9 cellular contexts compared by ENCODE assay signal in genomic region chr12:48197549-48197966, GRCh38. TPM values are rescaled to one million over a fixed set of nuclear protein-coding genes. Genes with fewer than 3 reads are reported as not detected.
DNase-seq lines count a peak whose midpoint lies in the region; ATAC-seq and TF ChIP-seq lines count a peak whose summit lies in the region.
"Had no signal": no experiment of that assay in that cellular context is flagged by ENCODE, and none has a peak within 500 bp of the region (broad histone marks: within the 10 kb centered on the region; RNA-seq: fewer than 3 reads in every experiment).

No MANE protein-coding gene starts in this region.

- H3K36me3 Mint-ChIP-seq in activated B cell treated with CpG ODN at 0.5 μM for 24 hours (ENCODE audit: low read depth) = peaks cover 6% of the 10 kb centered on the region

- no peaks in the 10 kb centered on the region for H4K20me1 ChIP-seq in osteoblast (ENCODE audit: insufficient read depth, low read length)

- H3K4me2 ChIP-seq in osteoblast (ENCODE audit: insufficient read depth, low read length) = peak overlapping the region; percentile 95

- H3K27ac Mint-ChIP-seq in activated B cell treated with CpG ODN at 0.5 μM for 24 hours = peak overlapping the region; percentile 99

- peaks cover 26% of the 10 kb centered on the region for H3K4me1 ChIP-seq in osteoblast (ENCODE audit: insufficient read depth, low read length)

- H3K27ac ChIP-seq in osteoblast (ENCODE audit: low read depth, low read length) = peak overlapping the region; percentile 42

- CTCF ChIA-PET in activated B cell treated with CpG ODN at 0.5 μM for 24 hours (lab: Charles Lee) = interaction anchor here (0.6 to 2.3 kb wide), 6 partner anchors 9 to 965 kb away, joined by 3 to 21 read pairs (median 6); partner anchors contain the start of genes ASB8 and CCDC184

- H3K9me3 Mint-ChIP-seq in activated B cell treated with CpG ODN at 0.5 μM for 24 hours = no peaks in the 10 kb centered on the region

- peaks cover 12% of the 10 kb centered on the region for H3K27me3 ChIP-seq in osteoblast (ENCODE audit: insufficient read depth, low read length)

- H3K4me3 ChIP-seq in osteoblast (ENCODE audit: insufficient read depth, low read length) = peak overlapping the region; percentile 95

- H3K4me3 Mint-ChIP-seq in activated B cell treated with CpG ODN at 0.5 μM for 24 hours = peak overlapping the region; percentile 96

- H3K4me1 Mint-ChIP-seq in activated B cell treated with CpG ODN at 0.5 μM for 24 hours = peaks cover 26% of the 10 kb centered on the region

- TF ChIP-seq CTCF in LNCAP (IDR thresholded peaks at IDR 0.05) = peak; percentile 39; the same call in 1 of the 2 replicates
- no peak for TF ChIP-seq CTCF in activated B cell treated with CpG ODN at 0.5 μM for 24 hours (IDR thresholded peaks at IDR 0.05)
- peak; percentile 58 for TF ChIP-seq CTCF in osteoblast (IDR thresholded peaks at IDR 0.05; ENCODE audit: extremely low read depth, low read depth, low read length)

- H2AFZ ChIP-seq in osteoblast (ENCODE audit: low read length) = peak overlapping the region; percentile 100

- peak; percentile 26 for DNase-seq in DMS153 (lab: John Stamatoyannopoulos, UW)
- no peak for DNase-seq in activated B cell treated with CpG ODN at 0.5 μM for 24 hours
- DNase-seq in foreskin melanocyte = peak; percentile 64
- DNase-seq in osteoblast (ENCODE audit: insufficient read length, low spot score, missing footprints) = no peak
- no peak for DNase-seq in T1000 (lab: John Stamatoyannopoulos, UW)
- no peak for DNase-seq in iPS-NIHi7 (ENCODE audit: extremely low spot score)

- peaks cover 18% of the 10 kb centered on the region for H3K27me3 Mint-ChIP-seq in activated B cell treated with CpG ODN at 0.5 μM for 24 hours

- POLR2A ChIA-PET in activated B cell treated with CpG ODN at 0.5 μM for 24 hours (lab: Charles Lee) = interaction anchor here (0.6 to 4.1 kb wide), 8 partner anchors 13 to 485 kb away, joined by 3 to 32 read pairs (median 7); partner anchors contain the start of genes ASB8, CCDC184, KANSL2 and PFKM

- intact Hi-C loops in activated B cell treated with CpG ODN at 0.5 μM for 24 hours (cut with micrococcal nuclease) = no loop called here

- H3K36me3 ChIP-seq in osteoblast (ENCODE audit: insufficient read depth, low read length) = no peaks in the 10 kb centered on the region

- no peaks in the 10 kb centered on the region for H3K9me3 ChIP-seq in osteoblast (ENCODE audit: low read depth, low read length)

- no peaks in the 10 kb centered on the region for H3K79me2 ChIP-seq in osteoblast (ENCODE audit: insufficient read depth, low read length)

- ATAC-seq in GM21390 (IDR thresholded peaks at IDR 0.05; ENCODE audit: unreplicated experiment) = peak; percentile 24
- ATAC-seq in activated B cell treated with CpG ODN at 0.5 μM for 24 hours (ENCODE audit: low read depth) = peak; percentile 25

RNA-seq across cellular contexts. Expression of gene OR10AD1, which starts 5.5 kb away (rescaled TPM):
- total RNA-seq in activated B cell treated with CpG ODN at 0.5 μM for 24 hours (not detected in 2 replicates), osteoblast (not detected in 2 replicates)
- total RNA-seq: activated CD8-positive, alpha-beta memory T cell treated with anti-CD3 and anti-CD28 coated beads for 36 hours had no signal

RNA-seq across cellular contexts. Expression of gene CCDC184, which starts 14.1 kb away (rescaled TPM):
- 0.18 and 0.29 TPM in 2 replicates for total RNA-seq in activated B cell treated with CpG ODN at 0.5 μM for 24 hours
- under 0.01 TPM in 1 of 2 replicates, not detected in the other for total RNA-seq in osteoblast

RNA-seq across cellular contexts. Expression of gene ASB8, which starts 40.2 kb away (rescaled TPM):
- total RNA-seq in activated B cell treated with CpG ODN at 0.5 μM for 24 hours (40.0 and 43.6 TPM in 2 replicates), osteoblast (35.5 and 35.9 TPM in 2 replicates)

Comparison
In these comparisons a context has a peak if more than half of its experiments do, and no peak if none do; other contexts are left out.
1. DNase-seq: peak in DMS153 (single experiment) and foreskin melanocyte (single experiment); none in activated B cell treated with CpG ODN at 0.5 μM for 24 hours (single experiment), osteoblast (single experiment), T1000 (single experiment) and iPS-NIHi7 (single experiment).